ENCODE assay signal across 9 cellular contexts in the genomic region with DNA sequence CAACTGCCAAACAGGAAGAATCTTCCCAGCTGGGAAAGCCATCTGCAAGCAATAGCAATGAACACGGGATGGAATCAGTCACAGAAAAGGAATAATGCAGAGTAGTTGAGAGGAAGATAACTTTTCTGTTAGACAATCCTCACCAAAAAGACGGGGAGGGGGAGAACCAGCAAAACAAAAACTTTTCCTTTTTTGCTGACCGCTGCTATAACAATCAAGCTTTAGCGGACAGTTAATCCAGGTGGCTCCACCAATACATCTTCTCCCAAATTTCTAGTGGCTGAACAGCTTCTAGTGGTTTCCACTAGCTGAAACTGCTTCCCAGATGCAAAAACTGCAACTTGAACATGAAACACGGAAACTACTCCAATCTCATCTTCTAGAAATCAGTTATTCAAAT. TPM values are rescaled to one million over a fixed set of nuclear protein-coding genes. Genes with fewer than 3 reads are reported as not detected.
DNase-seq lines count a peak whose midpoint lies in the region; ATAC-seq and TF ChIP-seq lines count a peak whose summit lies in the region.
"Had no signal": no experiment of that assay in that cellular context is flagged by ENCODE, and none has a peak within 500 bp of the region (broad histone marks: within the 10 kb centered on the region; RNA-seq: fewer than 3 reads in every experiment).

No MANE protein-coding gene starts in this region.

- no peak overlapping the region for H2BK5ac ChIP-seq in mesenchymal stem cell (ENCODE audit: low read depth, low read length, poor library complexity, severe bottlenecking)

- DNase-seq in heart right ventricle (no peak), left ventricle myocardium superior (no peak), mesenchymal stem cell (no peak), uterus (no peak), NCI-H187 treated with DMSO at 0.1 percent for 48 hours (lab: John Stamatoyannopoulos, UW) (no peak), cerebellar nuclear complex (lab: John Stamatoyannopoulos, UW) (no peak)
- DNase-seq: NCI-H1930 had no signal

- peak overlapping the region; percentile 88 for H3K4me2 ChIP-seq in mesenchymal stem cell (ENCODE audit: low read length, poor library complexity, severe bottlenecking)

- peaks cover 16% of the 10 kb centered on the region for H3K79me1 ChIP-seq in mesenchymal stem cell (replicated peaks; ENCODE audit: low read length, poor library complexity, severe bottlenecking)

- H3K27me3 ChIP-seq in heart right ventricle (no peaks in the 10 kb centered on the region), mesenchymal stem cell (ENCODE audit: control insufficient read depth in 1 of 2, insufficient read depth in 1 of 2, low read length in 2 of 2) (no peaks in the 10 kb centered on the region), uterus (no peaks in the 10 kb centered on the region)

- no peak overlapping the region for H2AFZ ChIP-seq in mesenchymal stem cell (ENCODE audit: low read depth, low read length)

- intact Hi-C loops in heart right ventricle (cut with DNase I) (loop anchor here in 9 of 10 donors (2.0 to 10.0 kb wide), 8 partner anchors 34 to 88 kb away; a partner anchor contains a TSS), left ventricle myocardium superior (cut with micrococcal nuclease) (no loop called here), uterus (cut with DNase I; ENCODE audit: low total_unique reads) (no loop called here)

- TF ChIP-seq POLR2A in uterus (IDR thresholded peaks at IDR 0.05): no peak

- peak overlapping the region; percentile 93 to 98 (median 95) for H3K4me3 Mint-ChIP-seq in brain

- peaks cover 42 to 70% (median 67%) of the 10 kb centered on the region in 9 donors for H3K4me1 ChIP-seq in heart right ventricle
- H3K4me1 ChIP-seq in mesenchymal stem cell (ENCODE audit: control insufficient read depth, insufficient read depth, low read depth, low read length): peaks cover 14% of the 10 kb centered on the region
- peaks cover 8 to 10% of the 10 kb centered on the region in 2 donors for H3K4me1 ChIP-seq in uterus

- H3K27ac ChIP-seq in heart right ventricle (peak overlapping the region in 9 of 10 donors; percentile 83 to 99 (median 95)), mesenchymal stem cell (ENCODE audit: low read length, poor library complexity, severe bottlenecking) (peak overlapping the region; percentile 24), uterus (no peak overlapping the region)

- peak overlapping the region; percentile 81 to 100 (median 95) for H3K4me3 ChIP-seq in heart right ventricle
- peak overlapping the region; percentile 81 to 96 for H3K4me3 ChIP-seq in mesenchymal stem cell (ENCODE audit: insufficient read depth in 1 of 2, low read depth in 1 of 2, low read length in 2 of 2)
- peak overlapping the region; percentile 86 to 87 for H3K4me3 ChIP-seq in uterus

- H3K4ac ChIP-seq in mesenchymal stem cell (ENCODE audit: low read depth in 1 of 2, low read length in 2 of 2): no peak overlapping the region

- H2BK12ac ChIP-seq in mesenchymal stem cell (ENCODE audit: low read length in 2 of 2): no peak overlapping the region

- no peak overlapping the region for H3K23ac ChIP-seq in mesenchymal stem cell (ENCODE audit: low read length in 2 of 2)

- no peak overlapping the region for H4K8ac ChIP-seq in mesenchymal stem cell (ENCODE audit: low read length)

- H3K4me1 Mint-ChIP-seq in brain: peaks cover 56% of the 10 kb centered on the region

- no peak overlapping the region for H4K91ac ChIP-seq in mesenchymal stem cell (ENCODE audit: low read length)

- H3K27ac Mint-ChIP-seq in brain: peak overlapping the region; percentile 91 to 98 (median 94)

- H2BK120ac ChIP-seq in mesenchymal stem cell (ENCODE audit: low read depth, low read length): no peak overlapping the region

- no peak overlapping the region for H2AK5ac ChIP-seq in mesenchymal stem cell (ENCODE audit: low read length, severe bottlenecking)

- peaks cover 0 to 35% (median 0%) of the 10 kb centered on the region in 9 donors for H3K36me3 ChIP-seq in heart right ventricle
- H3K36me3 ChIP-seq in mesenchymal stem cell (ENCODE audit: control insufficient read depth in 1 of 2, insufficient read depth in 2 of 2, low read depth in 1 of 2, low read length in 2 of 2): peaks cover 26 to 28% of the 10 kb centered on the region in 2 experiments
- H3K36me3 ChIP-seq in uterus: no peaks in the 10 kb centered on the region

- ATAC-seq in heart right ventricle (no peak), left ventricle myocardium superior (no peak), GM21529 (IDR thresholded peaks at IDR 0.05; ENCODE audit: unreplicated experiment) (no peak)

- TF ChIP-seq CTCF in heart right ventricle (IDR thresholded peaks at IDR 0.05): no peak
- TF ChIP-seq CTCF in brain (conservative IDR thresholded peaks at IDR 0.05): no peak
- TF ChIP-seq CTCF in uterus (IDR thresholded peaks at IDR 0.05): no peak

- no peak overlapping the region for H3K18ac ChIP-seq in mesenchymal stem cell (ENCODE audit: low read depth in 1 of 2, low read length in 2 of 2)

- H3K9me3 ChIP-seq in heart right ventricle (no peaks in the 10 kb centered on the region), mesenchymal stem cell (ENCODE audit: control insufficient read depth, low read length) (no peaks in the 10 kb centered on the region), uterus (no peaks in the 10 kb centered on the region)

- H3K27me3 Mint-ChIP-seq in brain: peaks cover 9% of the 10 kb centered on the region

- H3K9me3 Mint-ChIP-seq in brain: no peaks in the 10 kb centered on the region

- 7% methylated on average over 5 of the region's 5 CpGs for WGBS in heart right ventricle, 2 donors
- 3% methylated on average over 5 of the region's 5 CpGs for WGBS in mesenchymal stem cell

- peak overlapping the region; percentile 97 for H3K9ac ChIP-seq in mesenchymal stem cell (ENCODE audit: low read length)

- no peak overlapping the region for H3K14ac ChIP-seq in mesenchymal stem cell (ENCODE audit: low read length in 2 of 2)

- H3K36me3 Mint-ChIP-seq in brain: peaks cover 20% of the 10 kb centered on the region

- no peak overlapping the region for H2BK15ac ChIP-seq in mesenchymal stem cell (ENCODE audit: low read depth, poor library complexity, severe bottlenecking)

RNA-seq across cellular contexts. Expression of a gene that starts 1.0 kb away (rescaled TPM):
- total RNA-seq in heart right ventricle: 10 to 100 TPM; 20.8 to 37.2 (median 27.6) TPM
- 10 to 100 TPM; 50.8 to 54.1 TPM for polyA plus RNA-seq in heart right ventricle
- 31.5 TPM for total RNA-seq in left ventricle myocardium superior
- 42.5 TPM for polyA plus RNA-seq in brain (ENCODE audit: insufficient read depth, low read depth, low replicate concordance)
- 25.7 TPM for polyA plus RNA-seq in mesenchymal stem cell (2013, experiment 1 of 2)
- polyA plus RNA-seq in mesenchymal stem cell (2013, experiment 2 of 2): 26.0 TPM
- total RNA-seq in uterus: 10 to 100 TPM in 3 of 4 donors, 1 to 10 TPM in 1; 6.9 to 23.8 (median 15.3) TPM

RNA-seq across cellular contexts. Expression of a gene that starts 40.2 kb away (rescaled TPM):
- total RNA-seq in heart right ventricle: 10 to 100 TPM; 11.9 to 23.1 (median 19.6) TPM
- polyA plus RNA-seq in heart right ventricle: 1 to 10 TPM; 3.1 to 4.0 TPM
- total RNA-seq in left ventricle myocardium superior: 22.1 TPM
- polyA plus RNA-seq in brain (ENCODE audit: insufficient read depth, low read depth, low replicate concordance): 19.6 TPM
- 3.2 TPM for polyA plus RNA-seq in mesenchymal stem cell (2013, experiment 1 of 2)
- polyA plus RNA-seq in mesenchymal stem cell (2013, experiment 2 of 2): 3.2 TPM
- 1 to 10 TPM; 2.1 to 4.9 (median 3.8) TPM for total RNA-seq in uterus

Comparison
In these comparisons a context has a peak if more than half of its experiments do, and no peak if none do; other contexts are left out.
1. intact Hi-C loops: an anchor here in heart right ventricle (2.0 to 10.0 kb wide); none called in left ventricle myocardium superior and uterus.
2. H3K27ac ChIP-seq: peak in heart right ventricle (9 of 10) and mesenchymal stem cell (single experiment); none in uterus (0 of 2).
3. Peak in every context shown above with its lines, with median percentiles within 50 percentile points of each other: H3K4me3 ChIP-seq.